In the genomic region with DNA sequence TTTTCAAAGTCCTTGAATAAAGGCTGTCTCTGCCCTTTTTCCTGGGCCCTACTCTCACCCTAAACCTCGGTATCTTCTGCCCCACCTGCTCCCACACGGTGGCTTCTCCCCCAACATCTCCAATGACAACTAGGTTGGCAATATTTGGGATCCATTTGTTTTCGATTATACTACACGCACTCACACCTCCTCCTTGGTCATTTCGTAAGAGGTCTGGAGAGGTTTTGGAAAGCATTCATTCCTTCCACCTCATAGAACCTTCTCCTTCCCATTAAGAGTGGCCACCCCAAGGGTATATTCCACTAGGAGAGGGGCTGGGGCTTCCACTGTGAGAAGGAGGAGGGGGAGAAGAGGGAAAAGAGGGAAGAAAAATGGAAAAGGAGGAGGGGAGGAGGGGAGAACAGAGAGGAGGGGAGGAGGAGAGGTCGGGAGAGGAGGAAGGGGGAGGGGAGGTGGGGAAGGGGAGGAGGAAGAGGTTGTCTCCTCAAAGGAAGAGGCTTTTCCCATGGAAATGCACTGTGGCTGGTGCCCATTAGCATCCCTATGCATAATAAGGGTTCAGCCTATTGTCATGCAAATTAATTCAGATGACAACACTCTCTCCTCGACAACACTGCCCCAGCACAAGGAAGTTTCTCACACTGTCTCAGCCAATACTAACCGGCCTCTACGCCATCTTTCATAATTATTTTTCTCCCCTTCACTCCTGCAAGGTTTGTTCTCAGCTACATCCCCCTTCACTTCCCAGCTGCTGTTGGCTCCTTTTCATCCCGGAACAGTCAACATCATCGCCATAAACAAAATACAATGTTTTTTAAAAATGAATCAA, we compare ENCODE assay signal across 1 cellular context.
TF ChIP-seq lines count a peak whose summit lies in the region.

No MANE protein-coding gene starts in this region.

TF ChIP-seq in GM23338, 12 proteins besides CTCF, POLR2A, EP300 and RAD21 (continued from another document):
- TF ChIP-seq ZNF462 (CRISPR knock-in tag; IDR thresholded peaks at IDR 0.05), result peak; percentile 77; the same call in 1 of the 2 replicates
- TF ChIP-seq ZNF331 (CRISPR knock-in tag; IDR thresholded peaks at IDR 0.05; ENCODE audit: low read depth), result no peak
TF ChIP-seq in GM23338: peak in this region for 3.
